ENCODE assay signal across 23 cellular contexts in the genomic region with DNA sequence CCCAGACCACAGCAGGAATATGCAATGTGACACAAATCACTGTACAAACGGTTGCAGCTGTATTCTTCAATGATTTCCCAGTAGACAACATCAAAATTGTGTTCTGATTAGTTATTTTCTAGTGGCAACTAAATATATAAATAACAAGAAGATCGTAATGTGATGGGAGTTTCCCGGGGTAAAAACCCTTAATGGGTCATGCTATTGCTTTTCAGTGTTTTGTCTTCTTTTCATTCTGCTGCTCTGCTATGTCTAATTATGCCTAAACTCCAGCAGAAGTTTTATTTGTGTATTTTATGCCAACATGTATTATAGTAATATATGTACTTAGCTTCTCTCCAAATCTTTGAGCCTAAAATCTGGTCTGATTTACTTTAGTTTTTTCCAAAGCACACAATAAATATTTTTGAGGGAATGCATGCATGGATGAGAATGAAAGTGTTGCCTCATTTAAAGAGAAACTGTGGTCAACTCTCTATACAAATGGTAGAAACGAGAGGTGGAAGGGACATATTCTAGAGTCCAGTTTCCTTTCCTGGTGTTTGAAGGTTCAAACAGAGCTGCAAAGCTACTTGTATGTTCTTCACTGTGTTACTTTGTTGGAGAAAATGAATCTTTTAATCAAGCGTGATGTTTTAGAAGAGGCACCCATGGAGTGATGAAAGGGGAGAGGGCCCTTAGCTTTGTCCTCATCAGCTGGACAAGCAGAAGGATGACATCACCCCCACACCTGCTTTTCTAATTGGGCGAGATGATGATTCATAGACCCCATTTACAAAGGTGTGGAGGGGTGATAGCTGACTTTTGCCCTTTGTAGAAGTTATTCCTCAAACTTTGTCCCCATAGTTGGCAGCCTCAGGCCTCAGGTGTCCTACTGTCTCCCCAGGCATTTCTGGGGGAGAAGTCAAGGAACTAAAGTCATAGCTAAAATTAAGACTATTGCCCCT.
"Had no signal": no experiment of that assay in that cellular context is flagged by ENCODE, and none has a peak within 500 bp of the region (broad histone marks: within the 10 kb centered on the region; RNA-seq: fewer than 3 reads in every experiment).

No MANE protein-coding gene starts in this region.

- H3K4me3 Mint-ChIP-seq: activated CD4-positive, alpha-beta T cell treated with anti-CD3 and anti-CD28 coated beads for 36 hours; activated CD8-positive, alpha-beta memory T cell treated with anti-CD3 and anti-CD28 coated beads, Interleukin-2, amount 10 ng/mL, durations not matched to agents 7 days and 5 days; activated CD8-positive, alpha-beta T cell treated with anti-CD3 and anti-CD28 coated beads, Interleukin-2, amount 10 ng/mL, durations not matched to agents 7 days and 5 days; activated T-cell treated with anti-CD3 and anti-CD28 coated beads, Interleukin-2, amount 50 U/mL, for 72 hours; natural killer cell had no signal

- H3K4me1 Mint-ChIP-seq: activated CD4-positive, alpha-beta T cell treated with anti-CD3 and anti-CD28 coated beads for 36 hours; activated CD8-positive, alpha-beta memory T cell treated with anti-CD3 and anti-CD28 coated beads, Interleukin-2, amount 10 ng/mL, durations not matched to agents 7 days and 5 days had no signal

- H3K27me3 Mint-ChIP-seq: activated CD4-positive, alpha-beta T cell treated with anti-CD3 and anti-CD28 coated beads for 36 hours; activated CD8-positive, alpha-beta memory T cell treated with anti-CD3 and anti-CD28 coated beads, Interleukin-2, amount 10 ng/mL, durations not matched to agents 7 days and 5 days had no signal

- ATAC-seq: activated CD4-positive, alpha-beta T cell treated with anti-CD3 and anti-CD28 coated beads for 36 hours; activated CD8-positive, alpha-beta memory T cell treated with anti-CD3 and anti-CD28 coated beads, Interleukin-2, amount 10 ng/mL, durations not matched to agents 7 days and 5 days; activated CD8-positive, alpha-beta T cell treated with anti-CD3 and anti-CD28 coated beads, Interleukin-2, amount 10 ng/mL, durations not matched to agents 7 days and 5 days; activated naive CD4-positive, alpha-beta T cell treated with anti-CD3 and anti-CD28 coated beads, Interleukin-2, amount 50 U/mL, for 72 hours; activated T-cell treated with anti-CD3 and anti-CD28 coated beads, Interleukin-2, amount 50 U/mL, for 72 hours; heart right ventricle; left lung; lower lobe of right lung; natural killer cell had no signal

- FAIRE-seq: endothelial cell of umbilical vein had no signal

- H3K36me3 Mint-ChIP-seq: activated CD8-positive, alpha-beta memory T cell treated with anti-CD3 and anti-CD28 coated beads, Interleukin-2, amount 10 ng/mL, durations not matched to agents 7 days and 5 days; activated naive CD4-positive, alpha-beta T cell treated with anti-CD3 and anti-CD28 coated beads, Interleukin-2, amount 50 U/mL, for 72 hours; natural killer cell had no signal

- H3K9me3 Mint-ChIP-seq: activated naive CD4-positive, alpha-beta T cell treated with anti-CD3 and anti-CD28 coated beads, Interleukin-2, amount 50 U/mL, for 72 hours; natural killer cell had no signal

- H3K4me1 ChIP-seq: breast epithelium, left lung, lower lobe of right lung, right atrium auricular region, suprapubic skin, tibial artery had no signal

- H3K27ac ChIP-seq: breast epithelium, heart right ventricle, left lung, lower lobe of right lung, right atrium auricular region, suprapubic skin, tibial artery had no signal

- DNase-seq: activated CD4-positive, alpha-beta T cell treated with anti-CD3 and anti-CD28 coated beads for 36 hours; activated CD4-positive, CD25-positive, alpha-beta regulatory T cell; activated CD8-positive, alpha-beta memory T cell treated with anti-CD3 and anti-CD28 coated beads, Interleukin-2, amount 10 ng/mL, durations not matched to agents 7 days and 5 days; activated CD8-positive, alpha-beta T cell treated with anti-CD3 and anti-CD28 coated beads, Interleukin-2, amount 10 ng/mL, durations not matched to agents 7 days and 5 days; activated naive CD4-positive, alpha-beta T cell; activated T-cell treated with anti-CD3 and anti-CD28 coated beads for 4 hours; activated T-cell treated with anti-CD3 and anti-CD28 coated beads, Interleukin-2, amount 50 U/mL, for 72 hours; central memory CD4-positive, alpha-beta T cell; foreskin fibroblast; heart right ventricle; left lung; lower lobe of right lung; mesenchymal stem cell; natural killer cell; stimulated activated CD4-positive, alpha-beta T cell treated with anti-CD3 and anti-CD28 coated beads, Interleukin-15, amount 100 ng/mL, for 24 hours; stimulated activated CD4-positive, alpha-beta T cell treated with anti-CD3 and anti-CD28 coated beads, Interleukin-2, amount 100 ng/mL, for 24 hours; stimulated activated naive CD4-positive, alpha-beta T cell; tibial artery had no signal

- H3K9me3 ChIP-seq: breast epithelium, lower lobe of right lung, right atrium auricular region, suprapubic skin had no signal

- H3K27me3 ChIP-seq: breast epithelium, heart right ventricle, left lung, right atrium auricular region, suprapubic skin, tibial artery had no signal

- H3K27ac Mint-ChIP-seq: activated CD4-positive, alpha-beta T cell treated with anti-CD3 and anti-CD28 coated beads for 36 hours; activated CD8-positive, alpha-beta memory T cell treated with anti-CD3 and anti-CD28 coated beads, Interleukin-2, amount 10 ng/mL, durations not matched to agents 7 days and 5 days; activated CD8-positive, alpha-beta T cell treated with anti-CD3 and anti-CD28 coated beads, Interleukin-2, amount 10 ng/mL, durations not matched to agents 7 days and 5 days; activated naive CD4-positive, alpha-beta T cell treated with anti-CD3 and anti-CD28 coated beads, Interleukin-2, amount 50 U/mL, for 72 hours; activated T-cell treated with anti-CD3 and anti-CD28 coated beads, Interleukin-2, amount 50 U/mL, for 72 hours; natural killer cell had no signal

- H3K36me3 ChIP-seq: breast epithelium, heart right ventricle, left lung, lower lobe of right lung, right atrium auricular region, suprapubic skin, tibial artery had no signal

- H3K4me3 ChIP-seq: breast epithelium, heart right ventricle, left lung, lower lobe of right lung, right atrium auricular region, suprapubic skin, tibial artery had no signal
